ENCODE assay signal across 24 cellular contexts in genomic region chr19:28281676-28282075, GRCh38.
"Had no signal": no experiment of that assay in that cellular context is flagged by ENCODE, and none has a peak within 500 bp of the region (broad histone marks: within the 10 kb centered on the region; RNA-seq: fewer than 3 reads in every experiment).

No MANE protein-coding gene starts in this region.

- H3K4me1 Mint-ChIP-seq: endodermal cell had no signal

- H3K4me3 Mint-ChIP-seq: dendritic cell treated with granulocyte-macrophage colony-stimulating factor and Interleukin-4, amounts not matched to agents 40 ng/mL and 50 ng/mL, for 4 days; effector memory CD8-positive, alpha-beta T cell; endodermal cell had no signal

- H3K36me3 ChIP-seq: colonic mucosa, esophagus muscularis mucosa, esophagus squamous epithelium, gastrocnemius medialis, gastroesophageal sphincter, heart left ventricle, heart right ventricle had no signal

- H3K4me1 ChIP-seq: colonic mucosa, esophagus muscularis mucosa, esophagus squamous epithelium, foreskin keratinocyte, gastrocnemius medialis, gastroesophageal sphincter, heart left ventricle, heart right ventricle had no signal

- H3K27me3 Mint-ChIP-seq: dendritic cell treated with granulocyte-macrophage colony-stimulating factor and Interleukin-4, amounts not matched to agents 40 ng/mL and 50 ng/mL, for 4 days had no signal

- H3K9me3 ChIP-seq: colonic mucosa, gastrocnemius medialis had no signal

- H3K27ac Mint-ChIP-seq: dendritic cell treated with granulocyte-macrophage colony-stimulating factor and Interleukin-4, amounts not matched to agents 40 ng/mL and 50 ng/mL, for 4 days; effector memory CD8-positive, alpha-beta T cell; endodermal cell had no signal

- DNase-seq: colonic mucosa; cortex of kidney; dermis blood vessel endothelial cell; dorsolateral prefrontal cortex; effector CD4-positive, alpha-beta T cell; effector CD8-positive, alpha-beta T cell; effector memory CD4-positive, alpha-beta T cell; effector memory CD8-positive, alpha-beta T cell; endodermal cell; erythroblast; esophagus squamous epithelium; foreskin fibroblast; foreskin keratinocyte; foreskin melanocyte; gastrocnemius medialis; glutamatergic neuron; head of caudate nucleus; heart left ventricle; heart right ventricle had no signal

- H3K27ac ChIP-seq: colonic mucosa, coronary artery, dorsolateral prefrontal cortex, epithelial cell of prostate, esophagus muscularis mucosa, esophagus squamous epithelium, foreskin keratinocyte, gastrocnemius medialis, gastroesophageal sphincter, heart left ventricle, heart right ventricle had no signal

- H3K4me3 ChIP-seq: colonic mucosa, coronary artery, dorsolateral prefrontal cortex, esophagus muscularis mucosa, esophagus squamous epithelium, gastrocnemius medialis, gastroesophageal sphincter, heart left ventricle, heart right ventricle had no signal

- H3K27me3 ChIP-seq: colonic mucosa, esophagus squamous epithelium, foreskin keratinocyte, gastrocnemius medialis, heart left ventricle had no signal
